ENCODE assay signal across 8 cellular contexts in genomic region chr7:98250789-98251188, GRCh38. TPM values are rescaled to one million over a fixed set of nuclear protein-coding genes. Genes with fewer than 3 reads are reported as not detected.
A peak's percentile ranks its signal among the peaks of the same experiment; 100 is the strongest.
DNase-seq lines count a peak whose midpoint lies in the region; ATAC-seq and TF ChIP-seq lines count a peak whose summit lies in the region.

No MANE protein-coding gene starts in this region.

- TF ChIP-seq CTCF in gastrocnemius medialis (IDR thresholded peaks at IDR 0.05 in 4 of 5, conservative IDR thresholded peaks at IDR 0.05 in 1 of 5): no peak

- in situ Hi-C loops in gastrocnemius medialis (cut with MboI; ENCODE audit: low sequenced_read_pairs in 4 of 4): loop anchor here in 2 of 4 donors (25.0 kb wide), 2 partner anchors 138 to 162 kb away; partner anchors contain the start of genes BAIAP2L1 (in 1 of the 2) and LMTK2 (in 1 of the 2)

- no peaks in the 10 kb centered on the region for H3K27me3 ChIP-seq in gastrocnemius medialis

- intact Hi-C loops in gastrocnemius medialis (cut with DNase I; ENCODE audit: low total_unique reads): loop anchor here (5.0 kb wide), 1 partner anchor 143 kb away; the partner anchor contains the start of gene LMTK2

- H3K9me3 ChIP-seq in gastrocnemius medialis: no peaks in the 10 kb centered on the region

- peak overlapping the region in 3 of 4 donors; percentile 84 to 93 (median 88) for H3K4me3 ChIP-seq in gastrocnemius medialis

- peak; percentile 15 for DNase-seq in DMS79 (lab: John Stamatoyannopoulos, UW)
- DNase-seq in DMS79 treated with DMSO at 0.1 percent for 48 hours (lab: John Stamatoyannopoulos, UW): no peak
- peak; percentile 11 for DNase-seq in UCSD-AML1 (lab: John Stamatoyannopoulos, UW; ENCODE audit: unreplicated experiment)
- DNase-seq in effector CD8-positive, alpha-beta T cell (lab: John Stamatoyannopoulos, UW): peak; percentile 12
- DNase-seq in gastrocnemius medialis: no peak
- no peak for DNase-seq in H4 (ENCODE audit: low spot score)
- no peak for DNase-seq in caudate nucleus (lab: John Stamatoyannopoulos, UW)

- H3K36me3 ChIP-seq in gastrocnemius medialis: no peaks in the 10 kb centered on the region

- H3K4me1 ChIP-seq in gastrocnemius medialis: peaks cover 18 to 28% of the 10 kb centered on the region in 2 donors

- no peak for TF ChIP-seq POLR2A in gastrocnemius medialis (IDR thresholded peaks at IDR 0.05)

- ATAC-seq in gastrocnemius medialis (no peak), GM21528 (IDR thresholded peaks at IDR 0.05; ENCODE audit: low FRiP score, unreplicated experiment) (no peak)

- peak overlapping the region; percentile 85 to 94 (median 88) for H3K27ac ChIP-seq in gastrocnemius medialis
- no peak overlapping the region for H3K27ac ChIP-seq in caudate nucleus (ENCODE audit: low read depth, low read length)

RNA-seq across cellular contexts. Expression of gene TECPR1, which starts 1.2 kb away (rescaled TPM):
- total RNA-seq in gastrocnemius medialis: 10 to 100 TPM; 16.0 to 59.6 (median 33.9) TPM
- 10.8 and 24.5 TPM in 2 replicates for total RNA-seq in H4 (2014; rRNA removed; shearing (Covaris generic))

RNA-seq across cellular contexts. Expression of gene BRI3, which starts 30.7 kb away (rescaled TPM):
- total RNA-seq in gastrocnemius medialis: 100 to 1,000 TPM in 3 of 4 donors, 10 to 100 TPM in 1; 60.5 to 180 (median 114) TPM
- 53.6 and 68.3 TPM in 2 replicates for total RNA-seq in H4 (2014; rRNA removed; shearing (Covaris generic))

RNA-seq across cellular contexts. Expression of gene BHLHA15, which starts 39.5 kb away (rescaled TPM):
- 1 to 10 TPM in 3 of 4 donors, not detected in 1; 1.6 to 2.1 (median 1.8) TPM for total RNA-seq in gastrocnemius medialis
- total RNA-seq in H4 (2014; rRNA removed; shearing (Covaris generic)): not detected in 2 replicates

Comparison
In these comparisons a context has a peak if more than half of its experiments do, and no peak if none do; other contexts are left out.
1. DNase-seq: peak in DMS79 (single experiment), UCSD-AML1 (single experiment) and effector CD8-positive, alpha-beta T cell (single experiment); none in DMS79 treated with DMSO at 0.1 percent for 48 hours (single experiment), gastrocnemius medialis (0 of 2), H4 (single experiment) and caudate nucleus (0 of 61).